ENCODE assay signal across 26 cellular contexts in the genomic region with DNA sequence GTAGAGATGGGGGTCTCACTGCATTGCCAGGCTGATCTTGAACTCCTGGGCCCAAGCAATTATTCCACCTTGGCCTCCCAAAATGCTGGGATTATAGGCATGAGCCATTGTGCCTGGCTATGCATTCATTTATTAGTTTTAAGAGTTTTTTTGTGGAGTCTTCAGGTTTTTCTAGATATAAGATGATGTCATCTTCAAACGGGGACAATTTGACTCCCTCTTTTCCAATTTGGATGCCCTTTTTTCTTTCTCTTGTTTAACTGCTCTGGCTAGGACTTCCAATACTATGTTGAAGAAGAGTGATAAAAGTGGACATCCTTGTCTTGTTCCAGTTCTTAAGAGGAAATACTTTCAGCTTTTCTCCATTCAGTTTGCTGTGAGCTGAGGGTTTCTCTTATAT.
"Had no signal": no experiment of that assay in that cellular context is flagged by ENCODE, and none has a peak within 500 bp of the region (broad histone marks: within the 10 kb centered on the region; RNA-seq: fewer than 3 reads in every experiment).

No MANE protein-coding gene starts in this region.

- FAIRE-seq: colon, endothelial cell of umbilical vein had no signal

- H3K9me3 ChIP-seq: colonic mucosa, gastrocnemius medialis had no signal

- DNase-seq: colonic mucosa; cortex of kidney; dermis blood vessel endothelial cell; dorsolateral prefrontal cortex; effector CD4-positive, alpha-beta T cell; effector CD8-positive, alpha-beta T cell; effector memory CD4-positive, alpha-beta T cell; effector memory CD8-positive, alpha-beta T cell; endodermal cell; erythroblast; esophagus squamous epithelium; foreskin fibroblast; foreskin keratinocyte; foreskin melanocyte; gastrocnemius medialis; glutamatergic neuron; head of caudate nucleus; heart left ventricle; heart right ventricle had no signal

- ATAC-seq: effector memory CD8-positive, alpha-beta T cell; esophagus mucosa; foreskin keratinocyte; gastrocnemius medialis; gastroesophageal sphincter; heart left ventricle; heart right ventricle had no signal

- H3K27ac ChIP-seq: colonic mucosa, coronary artery, dorsolateral prefrontal cortex, epithelial cell of prostate, esophagus muscularis mucosa, esophagus squamous epithelium, foreskin keratinocyte, gastrocnemius medialis, gastroesophageal sphincter, heart left ventricle, heart right ventricle had no signal

- H3K4me3 ChIP-seq: colonic mucosa, coronary artery, dorsolateral prefrontal cortex, esophagus muscularis mucosa, esophagus squamous epithelium, gastrocnemius medialis, gastroesophageal sphincter, heart left ventricle, heart right ventricle had no signal

- H3K27me3 ChIP-seq: colonic mucosa, esophagus muscularis mucosa, esophagus squamous epithelium, foreskin keratinocyte, gastrocnemius medialis, gastroesophageal sphincter, heart left ventricle, heart right ventricle had no signal

- H3K36me3 ChIP-seq: colonic mucosa, esophagus muscularis mucosa, esophagus squamous epithelium, gastrocnemius medialis, gastroesophageal sphincter, heart left ventricle, heart right ventricle had no signal

- H3K4me1 ChIP-seq: colonic mucosa, esophagus squamous epithelium, foreskin keratinocyte, gastrocnemius medialis, heart left ventricle, heart right ventricle had no signal
